8 cellular contexts compared by ENCODE assay signal in the genomic region with DNA sequence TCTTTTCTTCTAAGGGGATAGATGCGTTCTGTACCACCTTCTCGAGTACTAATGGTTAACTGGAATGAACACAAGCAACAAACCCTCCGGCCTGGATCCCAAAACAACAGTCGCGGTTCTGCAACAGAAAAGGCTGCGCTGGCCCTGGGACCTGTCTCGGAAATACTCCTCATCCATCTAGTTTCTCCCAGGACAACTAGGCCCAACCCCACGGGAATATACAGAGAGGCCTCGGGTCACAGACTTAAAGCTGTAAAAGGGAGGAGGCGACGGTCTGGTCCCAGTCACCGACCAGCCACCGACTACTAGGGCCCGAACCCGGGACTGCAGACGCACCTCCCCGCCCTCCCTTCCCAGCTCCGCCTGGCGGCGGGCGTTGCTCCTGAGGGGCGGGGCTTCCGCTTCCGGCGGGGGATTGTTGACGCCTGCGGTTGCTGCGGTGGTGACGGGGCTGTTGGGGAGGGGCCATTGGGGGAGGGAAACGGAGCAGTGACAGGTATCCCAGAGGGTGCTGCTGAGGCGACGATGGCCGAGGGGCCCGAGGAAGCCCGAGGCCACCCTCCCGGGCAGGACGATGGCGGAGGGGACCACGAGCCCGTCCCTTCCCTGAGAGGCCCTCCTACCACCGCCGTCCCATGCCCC. TPM values are rescaled to one million over a fixed set of nuclear protein-coding genes. Genes with fewer than 3 reads are reported as not detected.
DNase-seq lines count a peak whose midpoint lies in the region; ATAC-seq, FAIRE-seq and TF ChIP-seq lines count a peak whose summit lies in the region.

A gene with protein sequence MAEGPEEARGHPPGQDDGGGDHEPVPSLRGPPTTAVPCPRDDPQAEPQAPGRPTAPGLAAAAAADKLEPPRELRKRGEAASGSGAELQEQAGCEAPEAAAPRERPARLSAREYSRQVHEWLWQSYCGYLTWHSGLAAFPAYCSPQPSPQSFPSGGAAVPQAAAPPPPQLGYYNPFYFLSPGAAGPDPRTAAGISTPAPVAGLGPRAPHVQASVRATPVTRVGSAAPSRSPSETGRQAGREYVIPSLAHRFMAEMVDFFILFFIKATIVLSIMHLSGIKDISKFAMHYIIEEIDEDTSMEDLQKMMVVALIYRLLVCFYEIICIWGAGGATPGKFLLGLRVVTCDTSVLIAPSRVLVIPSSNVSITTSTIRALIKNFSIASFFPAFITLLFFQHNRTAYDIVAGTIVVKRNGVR (plus strand): TSS at position 418 of the 642 bp plus-strand sequence. CDS start 108 bp downstream, at position 526.

- in situ Hi-C loops in endometrial microvascular endothelial cells (cut with HindIII; ENCODE audit: inconsistent ontology term, low pct_unique_long_range_greater_than_20kb, low sequenced_read_pairs) = no loop called here

- DNase-seq in D721Med (ENCODE audit: insufficient read length, low spot score) (peak; percentile 67), HTR-8/SVneo (ENCODE audit: insufficient read length, low spot score) (peak; percentile 93), NOMO-1 treated with DMSO at 0.1 percent for 48 hours (lab: John Stamatoyannopoulos, UW; ENCODE audit: unreplicated experiment) (peak; percentile 84)
- DNase-seq in activated CD8-positive, alpha-beta memory T cell treated with anti-CD3 and anti-CD28 coated beads, Interleukin-2, amount 50 U/mL, for 4 hours = peak; percentile 96
- DNase-seq in stimulated activated CD8-positive, alpha-beta memory T cell treated with anti-CD3 and anti-CD28 coated beads, Interleukin-15, amount 100 ng/mL, for 4 hours (ENCODE audit: low read depth in 2 of 2) = peak; percentile 87 to 93

- ATAC-seq in GM21381 (IDR thresholded peaks at IDR 0.05; ENCODE audit: unreplicated experiment) = peak; percentile 90

- H3K4me3 ChIP-seq in mesodermal cell (ENCODE audit: extremely low read depth, insufficient read depth, low read length, poor library complexity, severe bottlenecking) = peak within 1 kb of the TSS; percentile 87

- H3K4me1 ChIP-seq in mesodermal cell (ENCODE audit: control insufficient read depth, insufficient read depth, low read length, poor library complexity, severe bottlenecking) = no peaks in the 10 kb centered on the region

- no peak for TF ChIP-seq CTCF in D721Med (IDR thresholded peaks at IDR 0.05; ENCODE audit: insufficient read depth, missing control alignments)

- peak within 1 kb of the TSS; percentile 76 for H3K27ac ChIP-seq in mesodermal cell (ENCODE audit: low read depth, low read length, severe bottlenecking)

- peaks cover 13% of the 10 kb centered on the region for H3K36me3 ChIP-seq in mesodermal cell (ENCODE audit: control insufficient read depth, insufficient read depth, low read length)

- no peaks in the 10 kb centered on the region for H3K9me3 ChIP-seq in mesodermal cell (ENCODE audit: control insufficient read depth, low read length)

- WGBS in mesodermal cell (ENCODE audit: insufficient coverage in 2 of 2), 2 experiments = 9 to 12% methylated on average over 22 to 24 of the region's 42 CpGs

- FAIRE-seq in D721Med (lab: Jason Lieb, UNC) (no peak), HTR-8/SVneo (lab: Jason Lieb, UNC) (peak; percentile 95)

RNA-seq across cellular contexts. Expression of the gene that starts here (rescaled TPM):
- 11.0 TPM for total RNA-seq in endometrial microvascular endothelial cells (ENCODE audit: inconsistent ontology term)
- polyA plus RNA-seq in mesodermal cell (2013, experiment 1 of 2) = 25.3 TPM
- polyA plus RNA-seq in mesodermal cell (2013, experiment 2 of 2) = 27.2 TPM

Comparison
In these comparisons a context has a peak if more than half of its experiments do, and no peak if none do; other contexts are left out.
1. Peak in every context shown above with its lines: DNase-seq, ATAC-seq, H3K4me3 ChIP-seq and H3K27ac ChIP-seq.